15 cellular contexts compared by ENCODE assay signal in the genomic region with DNA sequence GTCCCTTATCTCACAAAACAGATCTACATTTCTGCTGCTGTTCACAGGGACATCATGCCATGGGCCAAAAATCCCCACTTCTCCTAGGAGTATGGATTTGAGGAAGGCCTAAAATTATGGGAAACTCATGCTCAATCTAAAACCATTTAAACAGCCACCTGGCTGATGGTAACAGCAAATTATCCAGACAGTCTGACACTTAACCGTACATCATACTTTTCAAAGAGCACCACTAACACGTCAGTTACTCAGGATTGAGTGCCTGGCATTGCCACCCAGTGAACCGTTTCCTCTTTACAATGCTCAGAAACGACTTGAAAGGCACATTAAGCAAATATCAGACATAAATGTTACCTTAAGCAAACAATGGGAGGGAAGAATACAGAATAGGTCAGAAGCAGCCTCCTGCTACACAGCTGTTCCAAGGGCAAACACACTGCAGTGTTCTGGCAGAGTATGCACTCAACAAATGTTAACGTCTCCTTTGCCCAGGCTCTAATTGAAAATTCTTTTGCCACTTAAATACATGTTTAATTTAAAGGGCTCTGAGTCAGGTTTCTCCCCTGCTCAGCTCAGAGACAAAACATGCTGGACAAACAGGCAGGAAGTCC. TPM values are rescaled to one million over a fixed set of nuclear protein-coding genes. Genes with fewer than 3 reads are reported as not detected.
A peak's percentile ranks its signal among the peaks of the same experiment; 100 is the strongest.
DNase-seq lines count a peak whose midpoint lies in the region; ATAC-seq and TF ChIP-seq lines count a peak whose summit lies in the region.
"Had no signal": no experiment of that assay in that cellular context is flagged by ENCODE, and none has a peak within 500 bp of the region (broad histone marks: within the 10 kb centered on the region; RNA-seq: fewer than 3 reads in every experiment).

No MANE protein-coding gene starts in this region.

- H3K36me3 ChIP-seq in colonic mucosa (no peaks in the 10 kb centered on the region), smooth muscle cell (ENCODE audit: low read depth) (no peaks in the 10 kb centered on the region)

- H3K4me3 ChIP-seq in colonic mucosa (no peak overlapping the region), smooth muscle cell (no peak overlapping the region)
- H3K4me3 ChIP-seq: K562, psoas muscle had no signal

- peak overlapping the region; percentile 13 for H3K27ac ChIP-seq in colonic mucosa
- H3K27ac ChIP-seq in smooth muscle cell (ENCODE audit: low read depth), result no peak overlapping the region
- H3K27ac ChIP-seq: psoas muscle had no signal

- TF ChIP-seq CTCF in colonic mucosa (IDR thresholded peaks at IDR 0.05) (no peak), smooth muscle cell (IDR thresholded peaks at IDR 0.05; ENCODE audit: borderline replicate concordance, insufficient read depth, poor library complexity, severe bottlenecking) (no peak)

- DNase-seq in NCI-H446 (lab: John Stamatoyannopoulos, UW) (peak; percentile 6 to 12), NCI-H446 treated with DMSO at 0.1 percent for 48 hours (lab: John Stamatoyannopoulos, UW) (no peak), NCI-H2196 treated with DMSO at 0.1 percent for 48 hours (lab: John Stamatoyannopoulos, UW; ENCODE audit: unreplicated experiment) (peak; percentile 64), colonic mucosa (peak; percentile 32), smooth muscle cell (lab: John Stamatoyannopoulos, UW; ENCODE audit: unreplicated experiment) (no peak), activated T-cell treated with anti-CD3 and anti-CD28 coated beads for 4 hours (no peak)
- DNase-seq: hypothalamus, NCI-H524, psoas muscle had no signal

- 74% methylated on average over 5 of the region's 5 CpGs for WGBS in smooth muscle cell (ENCODE audit: low lambda C conversion rate)

- no peaks in the 10 kb centered on the region for H4K20me1 ChIP-seq in smooth muscle cell (ENCODE audit: low read depth)

- H3K4me2 ChIP-seq in smooth muscle cell, result no peak overlapping the region

- H3K4me1 ChIP-seq in colonic mucosa, result no peaks in the 10 kb centered on the region
- H3K4me1 ChIP-seq in smooth muscle cell (ENCODE audit: low read depth), result peaks cover 10% of the 10 kb centered on the region
- H3K4me1 ChIP-seq: psoas muscle had no signal

- no peaks in the 10 kb centered on the region for H3K9me3 ChIP-seq in colonic mucosa
- no peaks in the 10 kb centered on the region for H3K9me3 ChIP-seq in smooth muscle cell (replicated peaks; ENCODE audit: low read depth)
- H3K9me3 ChIP-seq: psoas muscle had no signal

- H3F3A ChIP-seq in smooth muscle cell (ENCODE audit: low read depth), result no peaks in the 10 kb centered on the region

- intact Hi-C loops in colonic mucosa (cut with DNase I), result no loop called here

- no peaks in the 10 kb centered on the region for H3K79me2 ChIP-seq in smooth muscle cell (ENCODE audit: low read depth)

- ATAC-seq in HG02884 (IDR thresholded peaks at IDR 0.05; ENCODE audit: unreplicated experiment) (no peak), GM21526 (IDR thresholded peaks at IDR 0.05; ENCODE audit: low FRiP score, unreplicated experiment) (no peak)
- ATAC-seq: activated naive CD4-positive, alpha-beta T cell treated with anti-CD3 and anti-CD28 coated beads, Interleukin-2, amount 50 U/mL, for 72 hours; HCT116; K562; left lobe of liver; psoas muscle had no signal

- H3K27me3 ChIP-seq in colonic mucosa (no peaks in the 10 kb centered on the region), smooth muscle cell (ENCODE audit: low read depth) (no peaks in the 10 kb centered on the region)

- H3K9ac ChIP-seq in colonic mucosa (ENCODE audit: low read depth in 2 of 2, low read length in 2 of 2), result no peak overlapping the region
- H3K9ac ChIP-seq in smooth muscle cell (ENCODE audit: low read depth), result no peak overlapping the region

- H2AFZ ChIP-seq in smooth muscle cell (ENCODE audit: low read depth), result no peak overlapping the region

RNA-seq across cellular contexts. Expression of a gene that starts 18.8 kb away (rescaled TPM):
- total RNA-seq in colonic mucosa, result 10 to 100 TPM in 1 of 2 donors, 1 to 10 TPM in 1; 9.5 to 15.1 TPM
- total RNA-seq in smooth muscle cell, result 30.5 and 35.4 TPM in 2 replicates
- polyA plus RNA-seq in smooth muscle cell, result 41.8 and 48.6 TPM in 2 replicates

Comparison
In these comparisons a context has a peak if more than half of its experiments do, and no peak if none do; other contexts are left out.
1. DNase-seq: peak in NCI-H446 (2 of 2), NCI-H2196 treated with DMSO at 0.1 percent for 48 hours (single experiment) and colonic mucosa (single experiment); none in NCI-H446 treated with DMSO at 0.1 percent for 48 hours (single experiment), smooth muscle cell (single experiment) and activated T-cell treated with anti-CD3 and anti-CD28 coated beads for 4 hours (single experiment).